ENCODE assay signal across 17 cellular contexts in genomic region chr4:41205130-41205529, GRCh38. TPM values are rescaled to one million over a fixed set of nuclear protein-coding genes. Genes with fewer than 3 reads are reported as not detected.
DNase-seq lines count a peak whose midpoint lies in the region; ATAC-seq and TF ChIP-seq lines count a peak whose summit lies in the region.
"Had no signal": no experiment of that assay in that cellular context is flagged by ENCODE, and none has a peak within 500 bp of the region (broad histone marks: within the 10 kb centered on the region; RNA-seq: fewer than 3 reads in every experiment).

No MANE protein-coding gene starts in this region.

- TF ChIP-seq POLR2A in Peyer's patch (IDR thresholded peaks at IDR 0.05), result no peak

- H3K36me3 Mint-ChIP-seq in osteocyte (ENCODE audit: unreplicated experiment) (peaks cover 3% of the 10 kb centered on the region), progenitor cell of endocrine pancreas (ENCODE audit: insufficient read depth) (no peaks in the 10 kb centered on the region)

- ATAC-seq in PC-3 (no peak), GM18858 (IDR thresholded peaks at IDR 0.05; ENCODE audit: unreplicated experiment) (no peak)
- ATAC-seq: naive thymus-derived CD8-positive, alpha-beta T cell had no signal

- TF ChIP-seq CTCF in PC-3 (conservative IDR thresholded peaks at IDR 0.05; ENCODE audit: low read depth, low read length) (no peak), dorsolateral prefrontal cortex (IDR thresholded peaks at IDR 0.05 in 54 of 56, conservative IDR thresholded peaks at IDR 0.05 in 2 of 56; ENCODE audit: low read depth in 1 of 56, partially characterized antibody in 56 of 56) (no peak), osteocyte (IDR thresholded peaks at IDR 0.05) (no peak), Peyer's patch (IDR thresholded peaks at IDR 0.05) (no peak), progenitor cell of endocrine pancreas (IDR thresholded peaks at IDR 0.05; ENCODE audit: unreplicated experiment) (no peak)

- H3K9me3 ChIP-seq in PC-3 (ENCODE audit: low read length) (no peaks in the 10 kb centered on the region), Peyer's patch (no peaks in the 10 kb centered on the region)
- H3K9me3 ChIP-seq: vagina had no signal

- peak overlapping the region; percentile 38; the same call in 1 of the 2 replicates for H3K4me3 ChIP-seq in ACC112 (ENCODE audit: low read depth, low read length)
- no peak overlapping the region for H3K4me3 ChIP-seq in PC-3 (ENCODE audit: low read length)
- H3K4me3 ChIP-seq in dorsolateral prefrontal cortex, result peak overlapping the region in 3 of 59 donors; percentile 0 to 11 (median 10)
- no peak overlapping the region for H3K4me3 ChIP-seq in Peyer's patch
- H3K4me3 ChIP-seq: vagina had no signal

- H3K9me2 ChIP-seq in PC-3 (replicated peaks; ENCODE audit: low read length), result no peaks in the 10 kb centered on the region

- no peaks in the 10 kb centered on the region for H3F3A ChIP-seq in PC-3 (ENCODE audit: low read length, unreplicated experiment)

- no peak overlapping the region for H3K9ac ChIP-seq in PC-3 (ENCODE audit: low read length)

- H3K4me2 ChIP-seq in PC-3 (ENCODE audit: low read length), result peak overlapping the region; percentile 38; the same call in 1 of the 2 replicates

- intact Hi-C loops in PC-3 (cut with micrococcal nuclease) (no loop called here), dorsolateral prefrontal cortex (cut with DNase I) (no loop called here)

- no peak overlapping the region for H2AFZ ChIP-seq in ACC112 (ENCODE audit: low read length, unreplicated experiment)
- no peak overlapping the region for H2AFZ ChIP-seq in PC-3 (ENCODE audit: low read length)

- CTCF ChIA-PET in PC-3 (lab: Charles Lee), result no interaction called here

- no TSS peak for BruUV-seq in PC-3 (replicated peaks; lab: Mats Ljungman, UMichigan)

- no peaks in the 10 kb centered on the region for H3K9me3 Mint-ChIP-seq in osteocyte (ENCODE audit: unreplicated experiment)
- peaks cover 3% of the 10 kb centered on the region for H3K9me3 Mint-ChIP-seq in progenitor cell of endocrine pancreas (ENCODE audit: low read depth)
- H3K9me3 Mint-ChIP-seq: endodermal cell; naive thymus-derived CD8-positive, alpha-beta T cell; stimulated activated naive CD8-positive, alpha-beta T cell treated with anti-CD3 and anti-CD28 coated beads, Interleukin-15, Interleukin-2, amounts not matched to agents 100 ng/mL and 50 ng/mL, for 24 hours had no signal

- no peaks in the 10 kb centered on the region for H4K20me1 ChIP-seq in PC-3 (ENCODE audit: low read length)

- POLR2A ChIA-PET in PC-3 (lab: Charles Lee; ENCODE audit: unreplicated experiment), result no interaction called here

- H3K4me1 ChIP-seq in ACC112 (ENCODE audit: control insufficient read depth, insufficient read depth, low read length, unreplicated experiment), result peaks cover 96% of the 10 kb centered on the region
- H3K4me1 ChIP-seq in PC-3 (ENCODE audit: insufficient read depth, low read length), result peaks cover 12% of the 10 kb centered on the region
- peaks cover 0 to 22% (median 0%) of the 10 kb centered on the region in 4 donors for H3K4me1 ChIP-seq in Peyer's patch

- no peak for DNase-seq in PC-3
- no peak for DNase-seq in dorsolateral prefrontal cortex
- DNase-seq in osteocyte (ENCODE audit: extremely low spot score, unreplicated experiment), result no peak
- DNase-seq in activated CD8-positive, alpha-beta memory T cell treated with anti-CD3 and anti-CD28 coated beads, Interleukin-2, amount 50 U/mL, for 4 hours, result no peak
- no peak for DNase-seq in Peyer's patch
- DNase-seq in progenitor cell of endocrine pancreas (ENCODE audit: low spot score, unreplicated experiment), result no peak
- DNase-seq: activated CD4-positive, alpha-beta T cell treated with anti-CD3 and anti-CD28 coated beads for 1 hour; endodermal cell; H7; naive thymus-derived CD8-positive, alpha-beta T cell; NCI-H2029 treated with DMSO at 0.1 percent for 48 hours had no signal

- H3K27ac ChIP-seq in ACC112 (ENCODE audit: low read depth, low read length), result peak overlapping the region; percentile 90
- H3K27ac ChIP-seq in PC-3 (ENCODE audit: low read length), result no peak overlapping the region
- peak overlapping the region in 52 of 59 donors; percentile 3 to 84 (median 68) for H3K27ac ChIP-seq in dorsolateral prefrontal cortex
- no peak overlapping the region for H3K27ac ChIP-seq in Peyer's patch
- H3K27ac ChIP-seq: foreskin keratinocyte, HL-60, vagina had no signal

- H3K27ac Mint-ChIP-seq in osteocyte (ENCODE audit: unreplicated experiment) (peak overlapping the region; percentile 85), progenitor cell of endocrine pancreas (no peak overlapping the region)
- H3K27ac Mint-ChIP-seq: naive thymus-derived CD8-positive, alpha-beta T cell; stimulated activated naive CD8-positive, alpha-beta T cell treated with anti-CD3 and anti-CD28 coated beads, Interleukin-15, Interleukin-2, amounts not matched to agents 100 ng/mL and 50 ng/mL, for 24 hours had no signal

- H3K36me3 ChIP-seq in ACC112 (ENCODE audit: insufficient read depth, low read length) (no peaks in the 10 kb centered on the region), PC-3 (ENCODE audit: low read depth, low read length) (no peaks in the 10 kb centered on the region), Peyer's patch (no peaks in the 10 kb centered on the region)
- H3K36me3 ChIP-seq: vagina had no signal

- no peaks in the 10 kb centered on the region for H3K27me3 ChIP-seq in ACC112 (ENCODE audit: insufficient read depth, low read length)
- no peaks in the 10 kb centered on the region for H3K27me3 ChIP-seq in PC-3 (ENCODE audit: low read length)
- no peaks in the 10 kb centered on the region for H3K27me3 ChIP-seq in dorsolateral prefrontal cortex
- no peaks in the 10 kb centered on the region for H3K27me3 ChIP-seq in Peyer's patch
- H3K27me3 ChIP-seq: foreskin keratinocyte, vagina had no signal

- H3K4me1 Mint-ChIP-seq in osteocyte (ENCODE audit: unreplicated experiment), result peaks cover 78% of the 10 kb centered on the region
- H3K4me1 Mint-ChIP-seq in progenitor cell of endocrine pancreas (ENCODE audit: low read depth), result peaks cover 14% of the 10 kb centered on the region
- H3K4me1 Mint-ChIP-seq: naive thymus-derived CD8-positive, alpha-beta T cell had no signal

- H3K4me3 Mint-ChIP-seq in osteocyte (ENCODE audit: unreplicated experiment), result no peak overlapping the region
- no peak overlapping the region for H3K4me3 Mint-ChIP-seq in progenitor cell of endocrine pancreas (ENCODE audit: low read depth)
- H3K4me3 Mint-ChIP-seq: endodermal cell; naive thymus-derived CD8-positive, alpha-beta T cell; stimulated activated naive CD8-positive, alpha-beta T cell treated with anti-CD3 and anti-CD28 coated beads, Interleukin-15, Interleukin-2, amounts not matched to agents 100 ng/mL and 50 ng/mL, for 24 hours had no signal

- H3K27me3 Mint-ChIP-seq in osteocyte (ENCODE audit: unreplicated experiment) (no peaks in the 10 kb centered on the region), progenitor cell of endocrine pancreas (no peaks in the 10 kb centered on the region)

- H3K79me2 ChIP-seq in ACC112 (ENCODE audit: control insufficient read depth, insufficient read depth, low read length, unreplicated experiment) (peaks cover 97% of the 10 kb centered on the region), PC-3 (ENCODE audit: low read length) (peaks cover 99% of the 10 kb centered on the region)

RNA-seq across cellular contexts. Expression of gene APBB2, which starts 9.2 kb away (rescaled TPM):
- total RNA-seq in PC-3 (2014; rRNA removed) (24.7 and 26.7 TPM in 2 replicates), dorsolateral prefrontal cortex (100 to 1,000 TPM in 78 of 120 experiments, 10 to 100 TPM in 42; 71.7 to 260 (median 112) TPM), osteocyte (56.2 and 62.0 TPM in 2 replicates), Peyer's patch (10 to 100 TPM; 47.5 to 99.9 (median 57.5) TPM), progenitor cell of endocrine pancreas (61.4 and 61.7 TPM in 2 replicates)

RNA-seq across cellular contexts. Expression of gene UCHL1, which starts 51.6 kb away (rescaled TPM):
- 0.63 and 1.8 TPM in 2 replicates for total RNA-seq in PC-3 (2014; rRNA removed)
- 1,000 to 10,000 TPM in 92 of 120 experiments, 100 to 1,000 TPM in 28; 402 to 1,618 (median 1,227) TPM for total RNA-seq in dorsolateral prefrontal cortex
- total RNA-seq in osteocyte, result 167 and 168 TPM in 2 replicates
- 10 to 100 TPM in 3 of 4 donors, 1 to 10 TPM in 1; 7.0 to 61.1 (median 19.0) TPM for total RNA-seq in Peyer's patch
- total RNA-seq in progenitor cell of endocrine pancreas, result 270 and 317 TPM in 2 replicates

Comparison
In these comparisons a context has a peak if more than half of its experiments do, and no peak if none do; other contexts are left out.
1. H3K27ac ChIP-seq: peak in ACC112 (single experiment) and dorsolateral prefrontal cortex (52 of 59); none in PC-3 (single experiment) and Peyer's patch (0 of 4).